Comparison of ENCODE assay signal across 1 cellular context in genomic region chr7:55365103-55365679, GRCh38.
TF ChIP-seq lines count a peak whose summit lies in the region.

TSS of gene LANCL2 (plus strand) at chr7:55365337. CDS start at chr7:55366026, 689 bp downstream.

TF ChIP-seq in GM12878, 131 proteins besides CTCF, POLR2A, EP300 and RAD21:
- TF ChIP-seq PBX3 (IDR thresholded peaks at IDR 0.05; ENCODE audit: insufficient replicate concordance, low read depth, low read length) (peak; percentile 85), ZNF384 (IDR thresholded peaks at IDR 0.05; ENCODE audit: borderline replicate concordance, low read depth, low read length) (peak; percentile 52; the same call in 1 of the 2 replicates), STAT1 (conservative IDR thresholded peaks at IDR 0.05) (no peak), PKNOX1 (IDR thresholded peaks at IDR 0.05) (peak; percentile 95), BACH1 (IDR thresholded peaks at IDR 0.05; ENCODE audit: borderline replicate concordance) (0 out of 2 replicates have a peak, but pooled peaks have one; percentile 28)
